ENCODE assay signal across 8 cellular contexts in genomic region chr4:65668201-65669007, GRCh38. TPM values are rescaled to one million over a fixed set of nuclear protein-coding genes. Genes with fewer than 3 reads are reported as not detected.
A peak's percentile ranks its signal among the peaks of the same experiment; 100 is the strongest.
DNase-seq lines count a peak whose midpoint lies in the region; ATAC-seq and TF ChIP-seq lines count a peak whose summit lies in the region.

No MANE protein-coding gene starts in this region.

- H3K4me3 Mint-ChIP-seq in activated T-helper 17 cell treated with anti-CD3 and anti-CD28 coated beads, Interleukin-2, amount 50 U/mL, for 72 hours: no peak overlapping the region

- peak; percentile 10 for DNase-seq in AG10803 (ENCODE audit: low read depth)
- no peak for DNase-seq in Panc1 (ENCODE audit: low read depth, low spot score)
- DNase-seq in fibroblast of the aortic adventitia (ENCODE audit: low read depth): peak; percentile 67
- DNase-seq in omental fat pad (ENCODE audit: low spot score): no peak
- DNase-seq in kidney glomerular epithelial cell (lab: John Stamatoyannopoulos, UW): no peak
- no peak for DNase-seq in ACHN
- no peak for DNase-seq in NK-92 (lab: John Stamatoyannopoulos, UW; ENCODE audit: unreplicated experiment)

- no TSS peak for BruUV-seq in Panc1 (replicated peaks; lab: Mats Ljungman, UMichigan)

- peaks cover 5% of the 10 kb centered on the region for H3K4me1 Mint-ChIP-seq in activated T-helper 17 cell treated with anti-CD3 and anti-CD28 coated beads, Interleukin-2, amount 50 U/mL, for 72 hours

- TF ChIP-seq CTCF in AG10803 (conservative IDR thresholded peaks at IDR 0.05; ENCODE audit: low read length): no peak
- TF ChIP-seq CTCF in Panc1 (IDR thresholded peaks at IDR 0.05): no peak
- no peak for TF ChIP-seq CTCF in fibroblast of the aortic adventitia (IDR thresholded peaks at IDR 0.05; ENCODE audit: insufficient read depth, low read length)
- no peak for TF ChIP-seq CTCF in omental fat pad (IDR thresholded peaks at IDR 0.05)

- no peaks in the 10 kb centered on the region for H3K36me3 ChIP-seq in Panc1 (ENCODE audit: control insufficient read depth, insufficient read depth, low read length)

- peaks cover 6% of the 10 kb centered on the region for H3K9me3 Mint-ChIP-seq in activated T-helper 17 cell treated with anti-CD3 and anti-CD28 coated beads, Interleukin-2, amount 50 U/mL, for 72 hours

- ATAC-seq in Panc1 (no peak), omental fat pad (ENCODE audit: low FRiP score) (peak; percentile 39)
- ATAC-seq in activated T-helper 17 cell treated with anti-CD3 and anti-CD28 coated beads, Interleukin-2, amount 50 U/mL, for 72 hours (replicated peaks): no peak

- no peaks in the 10 kb centered on the region for H3K9me3 ChIP-seq in Panc1 (ENCODE audit: control insufficient read depth, insufficient read depth, low read depth, low read length)

- H3K4me1 ChIP-seq in Panc1 (ENCODE audit: control insufficient read depth, insufficient read depth, low read length): no peaks in the 10 kb centered on the region; the same call in 1 of the 2 replicates

- no peak overlapping the region for H3K27ac ChIP-seq in Panc1 (ENCODE audit: low read length)

- no peaks in the 10 kb centered on the region for H3K27me3 ChIP-seq in Panc1 (ENCODE audit: control insufficient read depth, insufficient read depth, low read length)

- CTCF ChIA-PET in Panc1 (lab: Charles Lee): interaction anchor here (0.6 to 0.7 kb wide), 2 partner anchors 57 to 1453 kb away, joined by 5 read pairs; no protein-coding TSS in a partner anchor

- POLR2A ChIA-PET in Panc1 (lab: Charles Lee): no interaction called here

- peaks cover 26% of the 10 kb centered on the region for H3K27me3 Mint-ChIP-seq in activated T-helper 17 cell treated with anti-CD3 and anti-CD28 coated beads, Interleukin-2, amount 50 U/mL, for 72 hours

- no peaks in the 10 kb centered on the region for H3K36me3 Mint-ChIP-seq in activated T-helper 17 cell treated with anti-CD3 and anti-CD28 coated beads, Interleukin-2, amount 50 U/mL, for 72 hours (ENCODE audit: low read depth)

- in situ Hi-C loops in Panc1 (cut with HindIII; ENCODE audit: low pct_unique_long_range_greater_than_20kb, low sequenced_read_pairs) (no loop called here), ACHN (cut with HindIII; ENCODE audit: low pct_ligation_motif_present, low pct_unique_long_range_greater_than_20kb, low sequenced_read_pairs) (no loop called here)

- H3K4me3 ChIP-seq in AG10803 (ENCODE audit: low read length): peak overlapping the region; percentile 34
- H3K4me3 ChIP-seq in Panc1 (ENCODE audit: low read depth in 2 of 2, low read length in 2 of 2): peak overlapping the region; percentile 47 to 53; a peak in 2 of 4 replicates
- H3K4me3 ChIP-seq in fibroblast of the aortic adventitia (ENCODE audit: low read depth, low read length): peak overlapping the region; percentile 80

- intact Hi-C loops in Panc1 (cut with micrococcal nuclease; ENCODE audit: unreplicated experiment): no loop called here

- no peak overlapping the region for H3K27ac Mint-ChIP-seq in activated T-helper 17 cell treated with anti-CD3 and anti-CD28 coated beads, Interleukin-2, amount 50 U/mL, for 72 hours

RNA-seq across cellular contexts. Expression of gene EPHA5, which starts 1.9 kb away (rescaled TPM):
- total RNA-seq in Panc1 (2021; ENCODE audit: unreplicated experiment) (1.9 TPM), fibroblast of the aortic adventitia (ENCODE audit: low replicate concordance) (30.2 and 50.2 TPM in 2 replicates), omental fat pad (under 1 TPM in 2 of 4 donors, not detected in 2; 0.12 to 0.65 TPM)
- 0.67 TPM for polyA plus RNA-seq in Panc1 (2012; ENCODE audit: insufficient read length)
- not detected for total RNA-seq in activated T-helper 17 cell treated with anti-CD3 and anti-CD28 coated beads, Interleukin-2, amount 50 U/mL, for 72 hours

Comparison
In these comparisons a context has a peak if more than half of its experiments do, and no peak if none do; other contexts are left out.
1. DNase-seq: peak in AG10803 (single experiment) and fibroblast of the aortic adventitia (single experiment); none in Panc1 (single experiment), omental fat pad (single experiment), kidney glomerular epithelial cell (single experiment), ACHN (single experiment) and NK-92 (single experiment).
2. RNA of gene EPHA5, which starts 1.9 kb away (total RNA-seq): 30.2 to 50.2 TPM in fibroblast of the aortic adventitia; 1.9 TPM in Panc1 (single experiment), 0.12 to 0.65 TPM in omental fat pad and not detected in activated T-helper 17 cell treated with anti-CD3 and anti-CD28 coated beads, Interleukin-2, amount 50 U/mL, for 72 hours; every median in the first group is over 10 times any median in the second.
3. Peak in every context shown above with its lines, with median percentiles within 50 percentile points of each other: H3K4me3 ChIP-seq.